ENCODE assay signal across 20 cellular contexts in genomic region chr17:80380068-80381061, GRCh38.
"Had no signal": no experiment of that assay in that cellular context is flagged by ENCODE, and none has a peak within 500 bp of the region (broad histone marks: within the 10 kb centered on the region; RNA-seq: fewer than 3 reads in every experiment).

No MANE protein-coding gene starts in this region.

- H3K27me3 Mint-ChIP-seq: activated naive CD8-positive, alpha-beta T cell; effector memory CD8-positive, alpha-beta T cell; progenitor cell of endocrine pancreas; type B pancreatic cell had no signal

- ATAC-seq: effector memory CD8-positive, alpha-beta T cell had no signal

- H3K4me3 Mint-ChIP-seq: activated naive CD8-positive, alpha-beta T cell; effector memory CD8-positive, alpha-beta T cell; nephron progenitor cell; type B pancreatic cell had no signal

- H2AFZ ChIP-seq: hepatocyte had no signal

- H3K9me3 Mint-ChIP-seq: effector memory CD8-positive, alpha-beta T cell; nephron progenitor cell; type B pancreatic cell had no signal

- H3K9me3 ChIP-seq: right atrium auricular region, stomach had no signal

- DNase-seq: activated CD4-positive, alpha-beta T cell treated with anti-CD3 and anti-CD28 coated beads, Interleukin-2, amount 50 U/mL, for 4 hours; activated CD4-positive, CD25-positive, alpha-beta regulatory T cell treated with anti-CD3 and anti-CD28 coated beads, Interleukin-2, amount 50 U/mL, for 72 hours; activated gamma-delta T cell; effector memory CD8-positive, alpha-beta T cell; left cardiac atrium; midbrain; nephron progenitor cell; occipital lobe; small intestine; stimulated activated CD4-positive, alpha-beta T cell treated with anti-CD3 and anti-CD28 coated beads, Interleukin-15, amount 100 ng/mL, for 24 hours; stimulated activated CD4-positive, alpha-beta T cell treated with anti-CD3 and anti-CD28 coated beads, Interleukin-2, amount 100 ng/mL, for 48 hours; stomach; SW 1271; T-helper 2 cell had no signal

- H3K27me3 ChIP-seq: hepatocyte, right atrium auricular region, stomach had no signal

- H3K4me3 ChIP-seq: hepatocyte, right atrium auricular region, stomach had no signal

- H3K27ac Mint-ChIP-seq: progenitor cell of endocrine pancreas, type B pancreatic cell had no signal

- H3K4me2 ChIP-seq: hepatocyte had no signal

- H3K27ac ChIP-seq: hepatocyte, right atrium auricular region, stomach, VCaP had no signal

- H3K4me1 ChIP-seq: right atrium auricular region, stomach had no signal
